In genomic region chr22:19446603-19447387, GRCh38 we compare ENCODE assay signal across 6 cellular contexts. TPM values are rescaled to one million over a fixed set of nuclear protein-coding genes. Genes with fewer than 3 reads are reported as not detected.
A peak's percentile ranks its signal among the peaks of the same experiment; 100 is the strongest.
DNase-seq lines count a peak whose midpoint lies in the region; ATAC-seq and TF ChIP-seq lines count a peak whose summit lies in the region.

No MANE protein-coding gene starts in this region.

- ATAC-seq in GM21526 (IDR thresholded peaks at IDR 0.05; ENCODE audit: low FRiP score, unreplicated experiment), result peak; percentile 3
- ATAC-seq in left colon, result peak; percentile 23
- no peak for ATAC-seq in HG03097 (IDR thresholded peaks at IDR 0.05; ENCODE audit: low FRiP score, unreplicated experiment)
- ATAC-seq in HG02852 (IDR thresholded peaks at IDR 0.05; ENCODE audit: unreplicated experiment), result no peak
- no peak for ATAC-seq in GM19023 (IDR thresholded peaks at IDR 0.05; ENCODE audit: unreplicated experiment)

- DNase-seq in left colon, result no peak

- intact Hi-C loops in left colon (cut with DNase I, micrococcal nuclease), result no loop called here

- peak overlapping the region; percentile 78 for H3K4me3 ChIP-seq in WI38 (ENCODE audit: low read depth, low read length)

- TF ChIP-seq CTCF in WI38 (IDR thresholded peaks at IDR 0.05; ENCODE audit: low read depth, low read length), result no peak

RNA-seq across cellular contexts. Expression of gene C22orf39, which starts 0.7 kb away (rescaled TPM):
- 10 to 100 TPM; 20.1 to 23.4 TPM for total RNA-seq in left colon

RNA-seq across cellular contexts. Expression of gene MRPL40, which starts 14.4 kb away (rescaled TPM):
- 10 to 100 TPM; 16.6 to 20.1 TPM for total RNA-seq in left colon

RNA-seq across cellular contexts. Expression of gene HIRA, which starts 15.3 kb away (rescaled TPM):
- 10 to 100 TPM; 26.9 to 34.9 TPM for total RNA-seq in left colon

RNA-seq across cellular contexts. Expression of gene UFD1, which starts 32.2 kb away (rescaled TPM):
- 10 to 100 TPM; 48.8 to 51.8 TPM for total RNA-seq in left colon

RNA-seq across cellular contexts. Expression of gene CDC45, which starts 32.9 kb away (rescaled TPM):
- 1 to 10 TPM; 2.7 to 7.0 TPM for total RNA-seq in left colon

Comparison
In these comparisons a context has a peak if more than half of its experiments do, and no peak if none do; other contexts are left out.
1. ATAC-seq: peak in GM21526 (single experiment) and left colon (single experiment); none in HG03097 (single experiment), HG02852 (single experiment) and GM19023 (single experiment).